Comparison of ENCODE assay signal across 8 cellular contexts in the genomic region with DNA sequence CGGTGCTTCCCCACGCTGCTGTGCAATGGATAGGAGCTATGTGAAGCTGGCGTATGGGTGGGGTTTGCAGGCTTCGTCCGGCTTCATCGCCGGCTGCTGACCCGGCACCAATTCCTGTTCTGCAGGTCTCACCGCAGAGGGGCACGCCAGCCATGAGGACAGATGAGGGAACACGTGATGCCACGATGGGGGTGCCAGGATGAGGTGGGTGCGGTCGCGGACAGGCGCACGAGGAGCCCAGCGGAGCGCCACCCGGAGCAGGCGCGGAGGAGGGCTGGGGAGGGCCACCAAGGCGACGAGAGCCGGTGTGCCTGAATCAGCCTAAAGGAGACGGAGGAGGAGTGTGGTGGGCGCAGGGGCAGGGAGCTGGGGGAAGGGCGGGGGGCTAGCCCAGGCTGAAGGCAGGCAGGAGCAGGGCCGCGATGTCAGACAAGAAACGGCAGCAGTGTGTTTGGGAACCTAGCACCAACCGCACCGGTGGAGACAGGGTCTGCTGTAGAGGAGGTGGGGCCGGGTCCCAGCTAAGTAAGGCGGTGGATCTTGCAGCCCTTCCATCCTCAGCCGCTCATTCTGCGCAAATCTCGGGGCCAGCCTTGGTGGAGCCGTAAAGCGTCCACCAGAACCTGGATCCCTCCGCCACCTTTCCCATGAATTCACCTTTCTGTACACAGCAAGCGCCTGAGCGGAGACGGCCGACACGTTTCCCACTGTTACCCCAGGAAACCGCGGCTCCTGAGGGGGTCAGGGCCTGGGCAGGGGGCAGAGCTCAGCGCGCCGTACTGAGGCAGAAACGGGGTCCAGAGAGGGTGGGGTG. TPM values are rescaled to one million over a fixed set of nuclear protein-coding genes. Genes with fewer than 3 reads are reported as not detected.
A peak's percentile ranks its signal among the peaks of the same experiment; 100 is the strongest.
DNase-seq lines count a peak whose midpoint lies in the region; ATAC-seq, FAIRE-seq and TF ChIP-seq lines count a peak whose summit lies in the region.

No MANE protein-coding gene starts in this region.

- TF ChIP-seq POLR2A in HCT116 (IDR thresholded peaks at IDR 0.05; ENCODE audit: borderline replicate concordance, extremely low read depth, insufficient read depth, insufficient read length): no peak

- POLR2A ChIA-PET in HCT116 (lab: Charles Lee): no interaction called here

- H3K27ac ChIP-seq in HCT116 (ENCODE audit: low read depth, low read length): peak overlapping the region; percentile 44; the same call in 1 of the 2 replicates

- DNase-seq in D721Med (ENCODE audit: insufficient read length, low spot score): peak; percentile 63
- peak; percentile 75 for DNase-seq in HCT116 (ENCODE audit: low read depth, low spot score)
- peak; percentile 76 to 88 for DNase-seq in NCI-H524 (lab: John Stamatoyannopoulos, UW)
- DNase-seq in activated naive CD8-positive, alpha-beta T cell treated with anti-CD3 and anti-CD28 coated beads, Interleukin-2, amount 50 U/mL, for 24 hours: peak; percentile 84
- peak; percentile 56 for DNase-seq in left cardiac atrium
- DNase-seq in posterior cingulate gyrus: peak; percentile 32 to 97 (median 82)
- DNase-seq in foreskin melanocyte: no peak

- no peak for FAIRE-seq in D721Med (lab: Jason Lieb, UNC)

- CTCF ChIA-PET in HCT116 (lab: Charles Lee): interaction anchor here (0.7 kb wide), 1 partner anchor 53 kb away, joined by 3 read pairs; no protein-coding TSS in a partner anchor

- H3K27me3 ChIP-seq in HCT116 (ENCODE audit: insufficient read depth, low read length): no peaks in the 10 kb centered on the region

- H3K36me3 Mint-ChIP-seq in activated naive CD8-positive, alpha-beta T cell treated with anti-CD3 and anti-CD28 coated beads, Interleukin-2, amount 50 U/mL, for 24 hours (ENCODE audit: low read depth): peaks cover 16% of the 10 kb centered on the region

- no peaks in the 10 kb centered on the region for H3K9me2 ChIP-seq in HCT116 (ENCODE audit: insufficient read depth)

- TF ChIP-seq RAD21 in HCT116 (IDR thresholded peaks at IDR 0.05; ENCODE audit: low read depth): no peak; the same call in 1 of the 2 replicates

- no peaks in the 10 kb centered on the region for H3K9me3 Mint-ChIP-seq in activated naive CD8-positive, alpha-beta T cell treated with anti-CD3 and anti-CD28 coated beads, Interleukin-2, amount 50 U/mL, for 24 hours

- peaks cover 6% of the 10 kb centered on the region for H3K27me3 Mint-ChIP-seq in activated naive CD8-positive, alpha-beta T cell treated with anti-CD3 and anti-CD28 coated beads, Interleukin-2, amount 50 U/mL, for 24 hours

- H3K79me2 ChIP-seq in HCT116 (ENCODE audit: insufficient read depth, low read length): no peaks in the 10 kb centered on the region

- BruUV-seq in HCT116 (replicated peaks; lab: Mats Ljungman, UMichigan): no TSS peak

- H3K4me3 ChIP-seq in HCT116 (replicated peaks in 1 of 2; ENCODE audit: low read depth in 1 of 2, low read length in 2 of 2): peak overlapping the region; percentile 50 to 67

- RAD21 ChIA-PET in HCT116 (lab: Charles Lee; ENCODE audit: low non-redundant PET in 1 of 2, low total read pairs in 2 of 2, uncharacterized antibody in 2 of 2, unreplicated experiment in 2 of 2): interaction anchor here in 1 of 2 experiments (0.9 kb wide), 1 partner anchor 411 kb away, joined by 3 read pairs; no protein-coding TSS in a partner anchor

- ATAC-seq in HCT116 (peak; percentile 73), left cardiac atrium (peak; percentile 71 to 75), GM18519 (IDR thresholded peaks at IDR 0.05; ENCODE audit: low FRiP score, unreplicated experiment) (no peak)
- ATAC-seq in activated naive CD8-positive, alpha-beta T cell treated with anti-CD3 and anti-CD28 coated beads, Interleukin-2, amount 50 U/mL, for 24 hours: peak; percentile 60

- peaks cover 58% of the 10 kb centered on the region for H3K4me1 Mint-ChIP-seq in activated naive CD8-positive, alpha-beta T cell treated with anti-CD3 and anti-CD28 coated beads, Interleukin-2, amount 50 U/mL, for 24 hours

- peak overlapping the region; percentile 94 for H3K27ac Mint-ChIP-seq in activated naive CD8-positive, alpha-beta T cell treated with anti-CD3 and anti-CD28 coated beads, Interleukin-2, amount 50 U/mL, for 24 hours

- peak overlapping the region; percentile 62 for H3K9ac ChIP-seq in HCT116 (ENCODE audit: low read length)

- peak overlapping the region; percentile 97 for H3K4me2 ChIP-seq in HCT116 (ENCODE audit: low read length)

- H4K20me1 ChIP-seq in HCT116 (ENCODE audit: insufficient read depth): no peaks in the 10 kb centered on the region

- intact Hi-C loops in HCT116 (cut with micrococcal nuclease): loop anchor here (10.0 kb wide), 1 partner anchor 407 kb away; no protein-coding TSS in a partner anchor
- intact Hi-C loops in left cardiac atrium (cut with DNase I): no loop called here
- intact Hi-C loops in posterior cingulate gyrus (cut with DNase I): no loop called here

- H2AFZ ChIP-seq in HCT116 (ENCODE audit: low read depth, low read length, poor library complexity, severe bottlenecking): peak overlapping the region; percentile 98

- no peaks in the 10 kb centered on the region for H3K36me3 ChIP-seq in HCT116 (ENCODE audit: control insufficient read depth in 1 of 2, insufficient read depth in 2 of 2, low read length in 2 of 2)

- peak overlapping the region; percentile 87 for H3K4me3 Mint-ChIP-seq in activated naive CD8-positive, alpha-beta T cell treated with anti-CD3 and anti-CD28 coated beads, Interleukin-2, amount 50 U/mL, for 24 hours

- no peak for TF ChIP-seq CTCF in D721Med (IDR thresholded peaks at IDR 0.05; ENCODE audit: insufficient read depth, missing control alignments)
- no peak for TF ChIP-seq CTCF in HCT116 (IDR thresholded peaks at IDR 0.05 in 2 of 3, conservative IDR thresholded peaks at IDR 0.05 in 1 of 3; ENCODE audit: borderline replicate concordance in 1 of 3, insufficient read depth in 1 of 3, low read depth in 2 of 3, low read length in 2 of 3)

- no peaks in the 10 kb centered on the region for H3K9me3 ChIP-seq in HCT116 (ENCODE audit: control insufficient read depth in 1 of 2, insufficient read depth in 1 of 2, low read depth in 1 of 2, low read length in 2 of 2)

- peaks cover 5 to 20% of the 10 kb centered on the region in 2 experiments for H3K4me1 ChIP-seq in HCT116 (ENCODE audit: control insufficient read depth in 1 of 2, insufficient read depth in 2 of 2, low read length in 2 of 2)

TF ChIP-seq in HCT116, 20 proteins besides CTCF, POLR2A, EP300 and RAD21:
- TF ChIP-seq ZFX (IDR thresholded peaks at IDR 0.05): peak; percentile 48; the same call in 1 of the 2 replicates
- no peak for TF ChIP-seq CEBPB (IDR thresholded peaks at IDR 0.05; ENCODE audit: low read depth)
- TF ChIP-seq EGR1 (IDR thresholded peaks at IDR 0.05; ENCODE audit: low read depth): no peak
- TF ChIP-seq MAX (IDR thresholded peaks at IDR 0.05): peak; percentile 96
- peak; percentile 22; the same call in 1 of the 2 replicates for TF ChIP-seq POLR2AphosphoS5 (IDR thresholded peaks at IDR 0.05; ENCODE audit: low read depth, low read length)
- TF ChIP-seq YY1 (IDR thresholded peaks at IDR 0.05; ENCODE audit: extremely low read depth, insufficient replicate concordance, low read depth, low read length): peak; percentile 33
- TF ChIP-seq ZNF274 (IDR thresholded peaks at IDR 0.05; ENCODE audit: low read depth, low read length): no peak
- no peak; the same call in none of the 2 replicates for TF ChIP-seq CBX3 (IDR thresholded peaks at IDR 0.05; ENCODE audit: low read depth)
- TF ChIP-seq, protein P1, sequence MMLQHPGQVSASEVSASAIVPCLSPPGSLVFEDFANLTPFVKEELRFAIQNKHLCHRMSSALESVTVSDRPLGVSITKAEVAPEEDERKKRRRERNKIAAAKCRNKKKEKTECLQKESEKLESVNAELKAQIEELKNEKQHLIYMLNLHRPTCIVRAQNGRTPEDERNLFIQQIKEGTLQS (IDR thresholded peaks at IDR 0.05): no peak

RNA-seq across cellular contexts. Expression of gene CD8A, which starts 17.0 kb away (rescaled TPM):
- total RNA-seq in HCT116 (2021; ENCODE audit: unreplicated experiment) (0.76 TPM), left cardiac atrium (1 to 10 TPM; 2.8 to 4.4 TPM)
- polyA plus RNA-seq in HCT116 (2012): 0.17 and 0.38 TPM in 2 replicates

RNA-seq across cellular contexts. Expression of gene CD8B, which starts 54.0 kb away (rescaled TPM):
- 0.47 TPM for total RNA-seq in HCT116 (2021; ENCODE audit: unreplicated experiment)
- not detected in 2 replicates for polyA plus RNA-seq in HCT116 (2012)
- 1 to 10 TPM in 1 of 2 donors, under 1 TPM in 1; 0.81 to 1.8 TPM for total RNA-seq in left cardiac atrium
